Comparison of ENCODE assay signal across 1 cellular context in the genomic region with DNA sequence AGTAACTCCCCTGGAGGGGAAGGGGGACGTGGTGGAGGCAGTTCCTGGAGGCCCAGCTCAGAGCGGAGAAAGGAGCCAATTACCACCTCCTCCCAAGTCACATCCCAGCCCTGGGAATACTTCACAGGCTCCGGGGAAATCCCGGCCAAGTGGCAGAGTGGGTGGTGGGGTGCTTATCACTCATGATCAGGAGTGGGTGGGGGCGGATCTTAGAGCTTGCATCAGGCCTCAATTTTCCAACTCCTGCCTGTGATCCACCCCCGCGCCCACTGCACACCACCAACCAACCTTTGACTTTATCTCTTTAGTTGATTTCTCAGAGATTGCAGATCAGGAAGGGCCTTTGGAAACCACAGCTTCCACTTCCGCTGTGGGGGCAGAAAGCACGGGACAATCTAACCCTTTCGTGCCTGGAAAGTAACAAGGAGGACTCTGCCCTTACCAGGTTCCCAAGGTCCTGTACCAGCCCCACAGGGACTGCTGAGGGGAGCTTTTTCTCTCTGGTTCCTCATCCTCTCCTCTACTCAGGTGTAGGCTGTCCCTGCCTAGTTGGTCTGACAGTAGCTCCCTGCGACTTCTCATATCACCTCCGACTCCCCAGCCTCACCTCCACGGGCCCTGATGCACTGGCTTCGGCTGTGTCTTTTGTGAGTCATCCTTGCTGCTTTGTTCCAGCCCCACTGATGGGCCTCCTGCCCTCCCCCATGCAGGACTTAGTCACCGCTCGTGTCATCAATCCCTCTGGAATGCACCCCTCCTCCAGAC.
TF ChIP-seq lines count a peak whose summit lies in the region.

No MANE protein-coding gene starts in this region.

TF ChIP-seq in HepG2, 621 proteins besides CTCF, POLR2A, EP300 and RAD21 (continued from another document and continues in another):
- peak; percentile 77 for TF ChIP-seq HNF1B (CRISPR knock-in tag; IDR thresholded peaks at IDR 0.05)
- TF ChIP-seq ZNF562 (CRISPR knock-in tag; IDR thresholded peaks at IDR 0.05; ENCODE audit: borderline replicate concordance), result no peak
- peak; percentile 83 for TF ChIP-seq CREM (IDR thresholded peaks at IDR 0.05)
- no peak for TF ChIP-seq CREM (CRISPR knock-in tag; IDR thresholded peaks at IDR 0.05)
- TF ChIP-seq MAX (IDR thresholded peaks at IDR 0.05), result peak; percentile 67
- 0 out of 2 replicates have a peak, but pooled peaks have one; percentile 54 for TF ChIP-seq ZMYM2 (CRISPR knock-in tag; IDR thresholded peaks at IDR 0.05)
- TF ChIP-seq SOX5 (CRISPR knock-in tag; IDR thresholded peaks at IDR 0.05; ENCODE audit: borderline replicate concordance), result peak; percentile 94
- no peak for TF ChIP-seq ZNF343 (CRISPR knock-in tag; IDR thresholded peaks at IDR 0.05)
- TF ChIP-seq MED8 (CRISPR knock-in tag; IDR thresholded peaks at IDR 0.05; ENCODE audit: insufficient replicate concordance), result peak; percentile 86
- TF ChIP-seq SRSF4 (IDR thresholded peaks at IDR 0.05; ENCODE audit: low read depth, low read length, poor library complexity, severe bottlenecking), result no peak
- peak; percentile 42; the same call in 1 of the 2 replicates for TF ChIP-seq NR2F2 (IDR thresholded peaks at IDR 0.05; ENCODE audit: borderline replicate concordance, low read depth)
- TF ChIP-seq, protein P1, sequence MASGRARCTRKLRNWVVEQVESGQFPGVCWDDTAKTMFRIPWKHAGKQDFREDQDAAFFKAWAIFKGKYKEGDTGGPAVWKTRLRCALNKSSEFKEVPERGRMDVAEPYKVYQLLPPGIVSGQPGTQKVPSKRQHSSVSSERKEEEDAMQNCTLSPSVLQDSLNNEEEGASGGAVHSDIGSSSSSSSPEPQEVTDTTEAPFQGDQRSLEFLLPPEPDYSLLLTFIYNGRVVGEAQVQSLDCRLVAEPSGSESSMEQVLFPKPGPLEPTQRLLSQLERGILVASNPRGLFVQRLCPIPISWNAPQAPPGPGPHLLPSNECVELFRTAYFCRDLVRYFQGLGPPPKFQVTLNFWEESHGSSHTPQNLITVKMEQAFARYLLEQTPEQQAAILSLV (CRISPR knock-in tag; IDR thresholded peaks at IDR 0.05; ENCODE audit: borderline replicate concordance), result peak; percentile 72; the same call in 1 of the 2 replicates
- 0 out of 2 replicates have a peak, but pooled peaks have one; percentile 27 for TF ChIP-seq FIP1L1 (IDR thresholded peaks at IDR 0.05; ENCODE audit: borderline replicate concordance, insufficient read depth, low read depth, low read length)
- TF ChIP-seq PRDM4 (CRISPR knock-in tag; IDR thresholded peaks at IDR 0.05; ENCODE audit: borderline replicate concordance), result no peak
- peak; percentile 78; the same call in 1 of the 2 replicates for TF ChIP-seq FOXC1 (CRISPR knock-in tag; IDR thresholded peaks at IDR 0.05; ENCODE audit: borderline replicate concordance)
- peak; percentile 67; the same call in 1 of the 2 replicates for TF ChIP-seq BHLHE40 (IDR thresholded peaks at IDR 0.05; ENCODE audit: low read length)
- no peak for TF ChIP-seq GPN1 (CRISPR knock-in tag; IDR thresholded peaks at IDR 0.05; ENCODE audit: borderline replicate concordance)
- no peak for TF ChIP-seq ZNF678 (CRISPR knock-in tag; IDR thresholded peaks at IDR 0.05)
- TF ChIP-seq SNRNP70 (IDR thresholded peaks at IDR 0.05; ENCODE audit: low read depth, low read length), result no peak
- TF ChIP-seq ZNF672 (CRISPR knock-in tag; IDR thresholded peaks at IDR 0.05), result no peak
- peak; percentile 72 for TF ChIP-seq TAF1 (CRISPR knock-in tag; IDR thresholded peaks at IDR 0.05)
- peak; percentile 37; the same call in 1 of the 2 replicates for TF ChIP-seq NFE2 (CRISPR knock-in tag; IDR thresholded peaks at IDR 0.05)
- peak; percentile 94 for TF ChIP-seq TCF7 (IDR thresholded peaks at IDR 0.05; ENCODE audit: low read depth)
- TF ChIP-seq ARID2 (CRISPR knock-in tag; IDR thresholded peaks at IDR 0.05; ENCODE audit: borderline replicate concordance), result peak; percentile 80; the same call in 1 of the 2 replicates
- TF ChIP-seq TARDBP (CRISPR knock-in tag; IDR thresholded peaks at IDR 0.05), result peak; percentile 67
- TF ChIP-seq ZNF816 (CRISPR knock-in tag; IDR thresholded peaks at IDR 0.05; ENCODE audit: borderline replicate concordance), result no peak; the same call in 1 of the 2 replicates
- TF ChIP-seq CBX5 (CRISPR knock-in tag; IDR thresholded peaks at IDR 0.05; ENCODE audit: borderline replicate concordance), result peak; percentile 93; the same call in 1 of the 2 replicates
- TF ChIP-seq, protein P2, sequence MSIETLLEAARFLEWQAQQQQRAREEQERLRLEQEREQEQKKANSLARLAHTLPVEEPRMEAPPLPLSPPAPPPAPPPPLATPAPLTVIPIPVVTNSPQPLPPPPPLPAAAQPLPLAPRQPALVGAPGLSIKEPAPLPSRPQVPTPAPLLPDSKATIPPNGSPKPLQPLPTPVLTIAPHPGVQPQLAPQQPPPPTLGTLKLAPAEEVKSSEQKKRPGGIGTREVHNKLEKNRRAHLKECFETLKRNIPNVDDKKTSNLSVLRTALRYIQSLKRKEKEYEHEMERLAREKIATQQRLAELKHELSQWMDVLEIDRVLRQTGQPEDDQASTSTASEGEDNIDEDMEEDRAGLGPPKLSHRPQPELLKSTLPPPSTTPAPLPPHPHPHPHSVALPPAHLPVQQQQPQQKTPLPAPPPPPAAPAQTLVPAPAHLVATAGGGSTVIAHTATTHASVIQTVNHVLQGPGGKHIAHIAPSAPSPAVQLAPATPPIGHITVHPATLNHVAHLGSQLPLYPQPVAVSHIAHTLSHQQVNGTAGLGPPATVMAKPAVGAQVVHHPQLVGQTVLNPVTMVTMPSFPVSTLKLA (IDR thresholded peaks at IDR 0.05), result peak; percentile 45; the same call in 1 of the 2 replicates
- peak; percentile 25; the same call in 1 of the 2 replicates for TF ChIP-seq ZIK1 (CRISPR knock-in tag; IDR thresholded peaks at IDR 0.05; ENCODE audit: borderline replicate concordance, low read depth)
- peak; percentile 55; the same call in 1 of the 2 replicates for TF ChIP-seq ZNF512B (CRISPR knock-in tag; IDR thresholded peaks at IDR 0.05; ENCODE audit: borderline replicate concordance)
- peak; percentile 38 for TF ChIP-seq ZMYM4 (CRISPR knock-in tag; IDR thresholded peaks at IDR 0.05)
- no peak for TF ChIP-seq ZSCAN20 (CRISPR knock-in tag; IDR thresholded peaks at IDR 0.05; ENCODE audit: borderline replicate concordance)
- TF ChIP-seq, protein P3, sequence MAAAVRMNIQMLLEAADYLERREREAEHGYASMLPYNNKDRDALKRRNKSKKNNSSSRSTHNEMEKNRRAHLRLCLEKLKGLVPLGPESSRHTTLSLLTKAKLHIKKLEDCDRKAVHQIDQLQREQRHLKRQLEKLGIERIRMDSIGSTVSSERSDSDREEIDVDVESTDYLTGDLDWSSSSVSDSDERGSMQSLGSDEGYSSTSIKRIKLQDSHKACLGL (CRISPR knock-in tag; IDR thresholded peaks at IDR 0.05), result 0 out of 2 replicates have a peak, but pooled peaks have one; percentile 16
- TF ChIP-seq ASH2L (IDR thresholded peaks at IDR 0.05; ENCODE audit: insufficient read length, low read depth, low read length), result peak; percentile 91
- peak; percentile 82; the same call in 1 of the 2 replicates for TF ChIP-seq ZSCAN21 (CRISPR knock-in tag; IDR thresholded peaks at IDR 0.05; ENCODE audit: borderline replicate concordance)
- no peak for TF ChIP-seq NFRKB (IDR thresholded peaks at IDR 0.05)
- TF ChIP-seq, protein P4, sequence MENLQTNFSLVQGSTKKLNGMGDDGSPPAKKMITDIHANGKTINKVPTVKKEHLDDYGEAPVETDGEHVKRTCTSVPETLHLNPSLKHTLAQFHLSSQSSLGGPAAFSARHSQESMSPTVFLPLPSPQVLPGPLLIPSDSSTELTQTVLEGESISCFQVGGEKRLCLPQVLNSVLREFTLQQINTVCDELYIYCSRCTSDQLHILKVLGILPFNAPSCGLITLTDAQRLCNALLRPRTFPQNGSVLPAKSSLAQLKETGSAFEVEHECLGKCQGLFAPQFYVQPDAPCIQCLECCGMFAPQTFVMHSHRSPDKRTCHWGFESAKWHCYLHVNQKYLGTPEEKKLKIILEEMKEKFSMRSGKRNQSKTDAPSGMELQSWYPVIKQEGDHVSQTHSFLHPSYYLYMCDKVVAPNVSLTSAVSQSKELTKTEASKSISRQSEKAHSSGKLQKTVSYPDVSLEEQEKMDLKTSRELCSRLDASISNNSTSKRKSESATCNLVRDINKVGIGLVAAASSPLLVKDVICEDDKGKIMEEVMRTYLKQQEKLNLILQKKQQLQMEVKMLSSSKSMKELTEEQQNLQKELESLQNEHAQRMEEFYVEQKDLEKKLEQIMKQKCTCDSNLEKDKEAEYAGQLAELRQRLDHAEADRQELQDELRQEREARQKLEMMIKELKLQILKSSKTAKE (CRISPR knock-in tag; IDR thresholded peaks at IDR 0.05; ENCODE audit: borderline replicate concordance), result peak; percentile 84
- no peak for TF ChIP-seq HNRNPK (IDR thresholded peaks at IDR 0.05; ENCODE audit: low read depth, low read length, poor library complexity, severe bottlenecking)
- TF ChIP-seq, protein P5, sequence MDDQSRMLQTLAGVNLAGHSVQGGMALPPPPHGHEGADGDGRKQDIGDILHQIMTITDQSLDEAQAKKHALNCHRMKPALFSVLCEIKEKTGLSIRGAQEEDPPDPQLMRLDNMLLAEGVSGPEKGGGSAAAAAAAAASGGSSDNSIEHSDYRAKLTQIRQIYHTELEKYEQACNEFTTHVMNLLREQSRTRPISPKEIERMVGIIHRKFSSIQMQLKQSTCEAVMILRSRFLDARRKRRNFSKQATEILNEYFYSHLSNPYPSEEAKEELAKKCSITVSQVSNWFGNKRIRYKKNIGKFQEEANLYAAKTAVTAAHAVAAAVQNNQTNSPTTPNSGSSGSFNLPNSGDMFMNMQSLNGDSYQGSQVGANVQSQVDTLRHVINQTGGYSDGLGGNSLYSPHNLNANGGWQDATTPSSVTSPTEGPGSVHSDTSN (CRISPR knock-in tag; IDR thresholded peaks at IDR 0.05; ENCODE audit: borderline replicate concordance), result no peak
- TF ChIP-seq NFE2L2 (IDR thresholded peaks at IDR 0.05; ENCODE audit: low read length), result peak; percentile 6; the same call in 1 of the 2 replicates
- TF ChIP-seq RFXAP (CRISPR knock-in tag; IDR thresholded peaks at IDR 0.05; ENCODE audit: borderline replicate concordance), result no peak
- TF ChIP-seq HNRNPLL (IDR thresholded peaks at IDR 0.05; ENCODE audit: low read depth, low read length, poor library complexity, severe bottlenecking), result peak; percentile 35
- no peak for TF ChIP-seq TMF1 (CRISPR knock-in tag; IDR thresholded peaks at IDR 0.05; ENCODE audit: low read depth)
- TF ChIP-seq HDAC2 (CRISPR knock-in tag; IDR thresholded peaks at IDR 0.05), result peak; percentile 87
- peak; percentile 80; the same call in 1 of the 2 replicates for TF ChIP-seq ZNF337 (CRISPR knock-in tag; IDR thresholded peaks at IDR 0.05; ENCODE audit: borderline replicate concordance, low read depth)
